Comparison of ENCODE assay signal across 8 cellular contexts in the genomic region with DNA sequence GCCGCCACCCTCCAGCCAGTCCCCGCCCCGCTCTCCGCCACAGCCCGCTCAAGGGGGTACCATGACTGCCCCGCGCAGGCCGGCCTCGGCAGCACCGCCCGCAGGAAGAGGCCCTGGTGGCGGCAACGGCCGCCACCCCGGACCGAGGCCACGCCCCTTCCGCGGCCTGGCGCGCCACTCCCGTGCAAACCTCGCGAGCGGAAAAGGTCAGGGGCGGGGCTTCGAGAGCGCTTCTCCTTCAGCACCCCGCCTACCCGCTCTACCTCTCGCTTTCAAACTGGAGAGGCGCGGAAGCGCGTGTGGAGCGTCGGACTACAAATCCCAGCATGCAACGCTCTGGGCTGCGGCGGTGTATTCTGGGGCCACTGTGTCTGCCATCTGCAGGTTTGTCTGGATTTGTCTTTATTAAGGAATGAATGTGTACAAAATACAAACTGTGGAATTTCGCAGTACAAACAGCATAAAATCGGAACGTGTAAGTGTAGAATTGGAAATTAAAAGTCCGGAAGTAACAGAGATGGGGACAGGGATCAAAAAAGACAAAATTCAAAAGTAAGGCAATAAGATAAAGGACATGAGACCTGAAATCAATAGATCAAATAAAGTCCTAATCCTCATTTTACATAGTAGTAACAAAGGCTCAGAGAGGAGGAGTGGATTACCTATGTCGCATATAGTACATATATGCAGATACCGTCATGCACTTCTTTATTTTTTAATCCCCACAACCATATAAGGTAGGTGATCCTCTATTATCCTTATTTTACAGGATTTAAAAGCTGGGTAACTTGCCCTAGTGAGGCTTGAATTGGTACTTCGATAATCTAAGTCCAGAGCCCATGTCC. TPM values are rescaled to one million over a fixed set of nuclear protein-coding genes. Genes with fewer than 3 reads are reported as not detected.
DNase-seq lines count a peak whose midpoint lies in the region; ATAC-seq and TF ChIP-seq lines count a peak whose summit lies in the region.

No MANE protein-coding gene starts in this region.

- peaks cover 18% of the 10 kb centered on the region for H3K4me1 ChIP-seq in mucosa of descending colon (ENCODE audit: low read depth)

- TF ChIP-seq CTCF in mucosa of descending colon (IDR thresholded peaks at IDR 0.05): peak; percentile 42

- peaks cover 6% of the 10 kb centered on the region for H3K36me3 ChIP-seq in mucosa of descending colon (ENCODE audit: low read depth)

- DNase-seq in DMS153 treated with DMSO at 0.1 percent for 48 hours (lab: John Stamatoyannopoulos, UW; ENCODE audit: unreplicated experiment): peak; percentile 99
- DNase-seq in OCI-M1 (lab: John Stamatoyannopoulos, UW): peak; percentile 100
- DNase-seq in activated T-cell treated with anti-CD3 and anti-CD28 coated beads for 48 hours (ENCODE audit: low read depth): peak; percentile 98
- peak; percentile 95 for DNase-seq in epithelial cell of prostate (ENCODE audit: low read depth, low spot score)
- DNase-seq in mucosa of descending colon: peak; percentile 99 to 100 (median 99)
- DNase-seq in stimulated activated CD8-positive, alpha-beta memory T cell treated with anti-CD3 and anti-CD28 coated beads, Interleukin-4, amount 100 ng/mL, for 1 hour (ENCODE audit: low read depth in 2 of 2, low spot score in 1 of 2): peak; percentile 95 to 98

- H3K4me3 ChIP-seq in mucosa of descending colon: peak overlapping the region; percentile 80

- no peak; the same call in 1 of the 2 replicates for TF ChIP-seq RAD21 in Ishikawa (IDR thresholded peaks at IDR 0.05; ENCODE audit: low read depth)

- H3K9me3 ChIP-seq in mucosa of descending colon: no peaks in the 10 kb centered on the region

- peak overlapping the region; percentile 90 for H3K27ac ChIP-seq in epithelial cell of prostate

- TF ChIP-seq EP300 in Ishikawa (IDR thresholded peaks at IDR 0.05; ENCODE audit: borderline replicate concordance): peak; percentile 24; the same call in 1 of the 2 replicates

- intact Hi-C loops in mucosa of descending colon (cut with DNase I, micrococcal nuclease): loop anchor here in 1 of 2 donors (5.0 kb wide), 1 partner anchor 1105 kb away; no protein-coding TSS in a partner anchor

- ATAC-seq in GM21619 (IDR thresholded peaks at IDR 0.05; ENCODE audit: unreplicated experiment): peak; percentile 91
- ATAC-seq in mucosa of descending colon: peak; percentile 97

TF ChIP-seq in Ishikawa, 13 proteins besides CTCF, POLR2A, EP300 and RAD21:
- TF ChIP-seq TEAD4 (IDR thresholded peaks at IDR 0.05) (peak; percentile 30; the same call in 1 of the 2 replicates), YY1 (IDR thresholded peaks at IDR 0.05; ENCODE audit: low read depth) (peak; percentile 85), NFIC (IDR thresholded peaks at IDR 0.05) (no peak), TCF12 (IDR thresholded peaks at IDR 0.05; ENCODE audit: low read depth) (peak; percentile 23; the same call in 1 of the 2 replicates)
- TF ChIP-seq, protein P1, sequence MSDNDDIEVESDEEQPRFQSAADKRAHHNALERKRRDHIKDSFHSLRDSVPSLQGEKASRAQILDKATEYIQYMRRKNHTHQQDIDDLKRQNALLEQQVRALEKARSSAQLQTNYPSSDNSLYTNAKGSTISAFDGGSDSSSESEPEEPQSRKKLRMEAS (IDR thresholded peaks at IDR 0.05): peak; percentile 22; the same call in 1 of the 2 replicates
TF ChIP-seq in Ishikawa: peak in this region for 4.

RNA-seq across cellular contexts. Expression of a gene that starts 0.5 kb away (rescaled TPM):
- 10 to 100 TPM; 38.6 to 49.0 (median 42.4) TPM for total RNA-seq in mucosa of descending colon

RNA-seq across cellular contexts. Expression of a gene that starts 8.9 kb away (rescaled TPM):
- 1 to 10 TPM in 1 of 3 donors, under 1 TPM in 2; 0.73 to 1.3 (median 0.93) TPM for total RNA-seq in mucosa of descending colon

Comparison
In these comparisons a context has a peak if more than half of its experiments do, and no peak if none do; other contexts are left out.
1. Peak in every context shown above with its lines: DNase-seq, ATAC-seq, H3K4me3 ChIP-seq and H3K27ac ChIP-seq.